1 cellular context compared by ENCODE assay signal in genomic region chr14:49986344-49987014, GRCh38.
A peak's percentile ranks its signal among the peaks of the same experiment; 100 is the strongest.
TF ChIP-seq lines count a peak whose summit lies in the region.

No MANE protein-coding gene starts in this region.

TF ChIP-seq in K562, 482 proteins besides CTCF, POLR2A, EP300 and RAD21 (continued from another document):
- TF ChIP-seq PTBP1 (IDR thresholded peaks at IDR 0.05; ENCODE audit: low read depth, low read length) (no peak), RFX1 (IDR thresholded peaks at IDR 0.05) (peak; percentile 88)
